31 cellular contexts compared by ENCODE assay signal in the genomic region with DNA sequence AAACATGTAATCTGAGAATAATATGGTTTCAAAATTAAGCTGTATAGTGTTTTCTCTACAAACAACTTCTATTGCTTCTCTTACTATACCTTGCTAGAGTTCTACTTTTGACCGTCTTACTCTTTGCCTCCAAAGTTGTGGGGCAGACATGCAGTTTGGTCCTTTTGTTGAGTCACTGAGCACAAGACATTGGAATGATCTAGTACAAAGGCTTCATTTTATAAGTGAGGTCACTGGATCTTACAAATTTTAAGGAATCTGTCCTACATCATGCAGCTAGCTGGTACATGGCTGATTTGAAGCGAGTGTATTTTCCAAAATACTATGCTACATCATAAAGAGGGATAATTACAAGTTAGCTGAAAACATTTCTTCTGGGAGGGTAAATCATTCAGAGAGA. TPM values are rescaled to one million over a fixed set of nuclear protein-coding genes. Genes with fewer than 3 reads are reported as not detected.
"Had no signal": no experiment of that assay in that cellular context is flagged by ENCODE, and none has a peak within 500 bp of the region (broad histone marks: within the 10 kb centered on the region; RNA-seq: fewer than 3 reads in every experiment).

No MANE protein-coding gene starts in this region.

- H3K27ac ChIP-seq: brain microvascular endothelial cell, SJSA1, WERI-Rb-1 had no signal

- H3K4me1 ChIP-seq: SJSA1 had no signal

- H3K36me3 ChIP-seq: brain microvascular endothelial cell, MG63, SJSA1, WERI-Rb-1 had no signal

- H3K4me1 Mint-ChIP-seq: activated CD4-positive, alpha-beta memory T cell treated with anti-CD3 and anti-CD28 coated beads, Interleukin-2, amount 10 ng/mL, durations not matched to agents 7 days and 5 days; activated CD8-positive, alpha-beta memory T cell treated with anti-CD3 and anti-CD28 coated beads, Interleukin-2, amount 10 ng/mL, durations not matched to agents 7 days and 5 days; activated naive CD8-positive, alpha-beta T cell treated with anti-CD3 and anti-CD28 coated beads for 36 hours had no signal

- H3K27me3 ChIP-seq: brain microvascular endothelial cell, SJSA1 had no signal

- H3K4me3 Mint-ChIP-seq: activated CD4-positive, alpha-beta memory T cell treated with anti-CD3 and anti-CD28 coated beads, Interleukin-2, amount 10 ng/mL, durations not matched to agents 7 days and 5 days; activated CD8-positive, alpha-beta memory T cell treated with anti-CD3 and anti-CD28 coated beads, Interleukin-2, amount 10 ng/mL, durations not matched to agents 7 days and 5 days; activated naive CD8-positive, alpha-beta T cell treated with anti-CD3 and anti-CD28 coated beads for 36 hours had no signal

- H3K9me3 Mint-ChIP-seq: activated CD4-positive, alpha-beta memory T cell treated with anti-CD3 and anti-CD28 coated beads, Interleukin-2, amount 10 ng/mL, durations not matched to agents 7 days and 5 days; activated naive CD8-positive, alpha-beta T cell treated with anti-CD3 and anti-CD28 coated beads for 36 hours had no signal

- ATAC-seq: activated CD8-positive, alpha-beta memory T cell treated with anti-CD3 and anti-CD28 coated beads, Interleukin-2, amount 10 ng/mL, durations not matched to agents 7 days and 5 days; Panc1 had no signal

- H3K9me3 ChIP-seq: MG63, SJSA1 had no signal

- H3K27ac Mint-ChIP-seq: activated CD4-positive, alpha-beta memory T cell treated with anti-CD3 and anti-CD28 coated beads, Interleukin-2, amount 10 ng/mL, durations not matched to agents 7 days and 5 days; activated CD8-positive, alpha-beta memory T cell treated with anti-CD3 and anti-CD28 coated beads, Interleukin-2, amount 10 ng/mL, durations not matched to agents 7 days and 5 days; activated naive CD8-positive, alpha-beta T cell treated with anti-CD3 and anti-CD28 coated beads for 36 hours had no signal

- H3K4me3 ChIP-seq: MG63, SJSA1 had no signal

- DNase-seq: activated CD4-positive, alpha-beta memory T cell treated with anti-CD3 and anti-CD28 coated beads, Interleukin-2, amount 10 ng/mL, durations not matched to agents 7 days and 5 days; activated CD4-positive, alpha-beta T cell treated with anti-CD3 and anti-CD28 coated beads for 1 hour; activated CD4-positive, alpha-beta T cell treated with anti-CD3 and anti-CD28 coated beads for 48 hours; activated CD4-positive, CD25-positive, alpha-beta regulatory T cell; activated CD8-positive, alpha-beta memory T cell treated with anti-CD3 and anti-CD28 coated beads for 24 hours; activated CD8-positive, alpha-beta memory T cell treated with anti-CD3 and anti-CD28 coated beads, Interleukin-2, amount 10 ng/mL, durations not matched to agents 7 days and 5 days; activated CD8-positive, alpha-beta memory T cell treated with anti-CD3 and anti-CD28 coated beads, Interleukin-2, amount 50 U/mL, for 48 hours; activated effector memory CD4-positive, alpha-beta T cell treated with Interleukin-2 at 50 U/mL for 16 hours; activated naive CD4-positive, alpha-beta T cell treated with anti-CD3 and anti-CD28 coated beads, Interleukin-2, amount 50 U/mL, for 16 hours; activated naive CD8-positive, alpha-beta T cell treated with anti-CD3 and anti-CD28 coated beads for 36 hours; activated T-cell treated with anti-CD3 and anti-CD28 coated beads, Interleukin-2, amount 50 U/mL, for 48 hours; amniotic stem cell; aorta; brain microvascular endothelial cell; MG63; NCI-H1048; NCI-H1436 treated with DMSO at 0.1 percent for 48 hours; NCI-H1694 treated with DMSO at 0.1 percent for 48 hours; NCI-H2029; NCI-H345; NCI-H524 treated with DMSO at 0.1 percent for 48 hours; SHP77 treated with DMSO at 0.1 percent for 48 hours; T1000; WERI-Rb-1 had no signal

- H3K27me3 Mint-ChIP-seq: activated CD4-positive, alpha-beta memory T cell treated with anti-CD3 and anti-CD28 coated beads, Interleukin-2, amount 10 ng/mL, durations not matched to agents 7 days and 5 days had no signal

- H3K36me3 Mint-ChIP-seq: activated CD8-positive, alpha-beta memory T cell treated with anti-CD3 and anti-CD28 coated beads, Interleukin-2, amount 10 ng/mL, durations not matched to agents 7 days and 5 days; activated naive CD8-positive, alpha-beta T cell treated with anti-CD3 and anti-CD28 coated beads for 36 hours had no signal

RNA-seq across cellular contexts. Expression of a gene that starts 28.8 kb away (rescaled TPM):
- total RNA-seq: activated CD4-positive, alpha-beta memory T cell treated with anti-CD3 and anti-CD28 coated beads, Interleukin-2, amount 10 ng/mL, durations not matched to agents 7 days and 5 days; activated CD8-positive, alpha-beta memory T cell treated with anti-CD3 and anti-CD28 coated beads, Interleukin-2, amount 10 ng/mL, durations not matched to agents 7 days and 5 days; activated naive CD8-positive, alpha-beta T cell treated with anti-CD3 and anti-CD28 coated beads for 36 hours; aorta; cardiac septum; RPMI7951; SJSA1; T-helper 1 cell treated with Interleukin-12 subunit alpha and Interleukin-12 subunit beta and Interleukin-4 antibody, amounts not matched to agents 30 ng/mL and 1 ng/mL, for 36 hours; T-helper 2 cell treated with Interferon-gamma antibody and Interleukin-4, amounts not matched to agents 100 ng/mL and 5 ng/mL, for 36 hours had no signal
- polyA plus RNA-seq: aorta had no signal

RNA-seq across cellular contexts. Expression of a gene that starts 36.3 kb away (rescaled TPM):
- total RNA-seq: activated CD4-positive, alpha-beta memory T cell treated with anti-CD3 and anti-CD28 coated beads, Interleukin-2, amount 10 ng/mL, durations not matched to agents 7 days and 5 days; activated CD8-positive, alpha-beta memory T cell treated with anti-CD3 and anti-CD28 coated beads, Interleukin-2, amount 10 ng/mL, durations not matched to agents 7 days and 5 days; activated naive CD8-positive, alpha-beta T cell treated with anti-CD3 and anti-CD28 coated beads for 36 hours; aorta; cardiac septum; NCI-H460; RPMI7951; SJSA1; T-helper 1 cell treated with Interleukin-12 subunit alpha and Interleukin-12 subunit beta and Interleukin-4 antibody, amounts not matched to agents 30 ng/mL and 1 ng/mL, for 36 hours; T-helper 2 cell treated with Interferon-gamma antibody and Interleukin-4, amounts not matched to agents 100 ng/mL and 5 ng/mL, for 36 hours had no signal
- polyA plus RNA-seq: aorta had no signal
